ENCODE assay signal across 31 cellular contexts in the genomic region with DNA sequence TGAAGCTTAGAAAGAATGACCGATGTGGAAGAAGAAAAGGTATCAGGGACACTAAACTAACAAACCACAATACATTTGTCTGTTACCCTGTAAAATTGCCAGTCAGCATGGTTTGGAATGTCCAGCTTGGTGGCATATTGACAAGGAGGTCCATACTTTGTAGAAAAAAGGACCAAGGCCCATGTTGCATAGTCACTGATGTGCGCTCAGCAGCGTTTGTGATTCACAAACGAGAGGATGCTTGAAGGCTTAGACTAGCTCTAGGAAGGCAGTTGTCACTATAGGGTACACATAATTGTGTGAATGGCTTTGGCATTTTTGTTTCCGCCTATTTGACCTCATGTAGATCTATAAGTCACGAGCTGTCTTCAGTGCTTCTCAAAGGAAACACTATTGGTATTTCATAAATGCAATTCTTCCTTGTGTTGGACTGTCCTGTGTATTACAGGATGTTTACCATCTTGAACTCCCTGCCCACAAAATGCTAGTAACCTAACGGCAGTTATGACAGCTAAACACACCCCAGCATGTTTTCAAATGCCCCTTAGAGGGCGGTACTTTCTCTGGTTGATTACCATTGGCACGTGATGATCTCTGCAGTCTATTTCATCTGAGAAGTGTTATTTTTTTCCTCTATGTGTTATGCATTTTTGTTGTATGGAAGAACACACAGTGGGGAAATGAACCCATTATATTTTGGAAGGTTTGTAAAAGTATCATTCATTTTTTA.
"Had no signal": no experiment of that assay in that cellular context is flagged by ENCODE, and none has a peak within 500 bp of the region (broad histone marks: within the 10 kb centered on the region; RNA-seq: fewer than 3 reads in every experiment).

No MANE protein-coding gene starts in this region.

- H3K27ac Mint-ChIP-seq: activated CD4-positive, alpha-beta memory T cell treated with anti-CD3 and anti-CD28 coated beads, Interleukin-2, amount 10 ng/mL, durations not matched to agents 7 days and 5 days; activated CD4-positive, alpha-beta T cell treated with anti-CD3 and anti-CD28 coated beads for 36 hours; activated CD4-positive, alpha-beta T cell treated with anti-CD3 and anti-CD28 coated beads, Interleukin-2, amount 10 ng/mL, durations not matched to agents 7 days and 5 days; activated naive CD4-positive, alpha-beta T cell treated with anti-CD3 and anti-CD28 coated beads, Interleukin-2, amount 10 ng/mL, durations not matched to agents 7 days and 5 days; activated naive CD4-positive, alpha-beta T cell treated with anti-CD3 and anti-CD28 coated beads, Interleukin-2, amount 50 U/mL, for 72 hours; activated naive CD8-positive, alpha-beta T cell treated with anti-CD3 and anti-CD28 coated beads, Interleukin-2, amount 10 ng/mL, durations not matched to agents 7 days and 5 days; activated T-cell treated with anti-CD3 and anti-CD28 coated beads, Interleukin-2, amount 50 U/mL, for 24 hours; activated T-cell treated with anti-CD3 and anti-CD28 coated beads, Interleukin-2, amount 50 U/mL, for 72 hours; brain had no signal

- H3K4me1 Mint-ChIP-seq: activated CD4-positive, alpha-beta memory T cell treated with anti-CD3 and anti-CD28 coated beads, Interleukin-2, amount 10 ng/mL, durations not matched to agents 7 days and 5 days; activated CD4-positive, alpha-beta T cell treated with anti-CD3 and anti-CD28 coated beads for 36 hours; activated CD4-positive, alpha-beta T cell treated with anti-CD3 and anti-CD28 coated beads, Interleukin-2, amount 10 ng/mL, durations not matched to agents 7 days and 5 days; activated naive CD4-positive, alpha-beta T cell treated with anti-CD3 and anti-CD28 coated beads, Interleukin-2, amount 10 ng/mL, durations not matched to agents 7 days and 5 days; activated naive CD8-positive, alpha-beta T cell treated with anti-CD3 and anti-CD28 coated beads, Interleukin-2, amount 10 ng/mL, durations not matched to agents 7 days and 5 days; brain had no signal

- H3K4me1 ChIP-seq: ascending aorta, breast epithelium, colonic mucosa, esophagus muscularis mucosa, foreskin keratinocyte, gastrocnemius medialis, heart left ventricle had no signal

- H3K4me3 Mint-ChIP-seq: activated CD4-positive, alpha-beta memory T cell treated with anti-CD3 and anti-CD28 coated beads, Interleukin-2, amount 10 ng/mL, durations not matched to agents 7 days and 5 days; activated CD4-positive, alpha-beta T cell treated with anti-CD3 and anti-CD28 coated beads for 36 hours; activated CD4-positive, alpha-beta T cell treated with anti-CD3 and anti-CD28 coated beads, Interleukin-2, amount 10 ng/mL, durations not matched to agents 7 days and 5 days; activated naive CD4-positive, alpha-beta T cell treated with anti-CD3 and anti-CD28 coated beads, Interleukin-2, amount 10 ng/mL, durations not matched to agents 7 days and 5 days; activated naive CD8-positive, alpha-beta T cell treated with anti-CD3 and anti-CD28 coated beads, Interleukin-2, amount 10 ng/mL, durations not matched to agents 7 days and 5 days; activated T-cell treated with anti-CD3 and anti-CD28 coated beads, Interleukin-2, amount 50 U/mL, for 24 hours; activated T-cell treated with anti-CD3 and anti-CD28 coated beads, Interleukin-2, amount 50 U/mL, for 72 hours; brain had no signal

- H3K9me3 ChIP-seq: colonic mucosa, gastrocnemius medialis had no signal

- H3K27ac ChIP-seq: ascending aorta, breast epithelium, cardiac muscle cell, colonic mucosa, dorsolateral prefrontal cortex, esophagus muscularis mucosa, foreskin keratinocyte, gastrocnemius medialis, heart left ventricle had no signal

- ATAC-seq: activated CD4-positive, alpha-beta T cell treated with anti-CD3 and anti-CD28 coated beads for 36 hours; activated naive CD4-positive, alpha-beta T cell treated with anti-CD3 and anti-CD28 coated beads, Interleukin-2, amount 50 U/mL, for 72 hours; activated T-cell treated with anti-CD3 and anti-CD28 coated beads, Interleukin-2, amount 50 U/mL, for 72 hours; foreskin keratinocyte; gastrocnemius medialis; heart left ventricle had no signal

- H3K4me3 ChIP-seq: ascending aorta, breast epithelium, cardiac muscle cell, colonic mucosa, dorsolateral prefrontal cortex, esophagus muscularis mucosa, gastrocnemius medialis, heart left ventricle had no signal

- H3K36me3 ChIP-seq: ascending aorta, breast epithelium, cardiac muscle cell, colonic mucosa, esophagus muscularis mucosa, gastrocnemius medialis, heart left ventricle had no signal

- H3K36me3 Mint-ChIP-seq: activated naive CD4-positive, alpha-beta T cell treated with anti-CD3 and anti-CD28 coated beads, Interleukin-2, amount 10 ng/mL, durations not matched to agents 7 days and 5 days; activated naive CD4-positive, alpha-beta T cell treated with anti-CD3 and anti-CD28 coated beads, Interleukin-2, amount 50 U/mL, for 72 hours; activated naive CD8-positive, alpha-beta T cell treated with anti-CD3 and anti-CD28 coated beads, Interleukin-2, amount 10 ng/mL, durations not matched to agents 7 days and 5 days; brain had no signal

- H3K27me3 ChIP-seq: ascending aorta, breast epithelium, cardiac muscle cell, colonic mucosa, dorsolateral prefrontal cortex, esophagus muscularis mucosa, foreskin keratinocyte, gastrocnemius medialis, heart left ventricle had no signal

- H3K9me3 Mint-ChIP-seq: activated CD4-positive, alpha-beta T cell treated with anti-CD3 and anti-CD28 coated beads, Interleukin-2, amount 10 ng/mL, durations not matched to agents 7 days and 5 days; activated naive CD4-positive, alpha-beta T cell treated with anti-CD3 and anti-CD28 coated beads, Interleukin-2, amount 10 ng/mL, durations not matched to agents 7 days and 5 days had no signal

- DNase-seq: activated CD4-positive, alpha-beta memory T cell treated with anti-CD3 and anti-CD28 coated beads, Interleukin-2, amount 10 ng/mL, durations not matched to agents 7 days and 5 days; activated CD4-positive, alpha-beta T cell treated with anti-CD3 and anti-CD28 coated beads for 36 hours; activated CD4-positive, alpha-beta T cell treated with anti-CD3 and anti-CD28 coated beads, Interleukin-2, amount 10 ng/mL, durations not matched to agents 7 days and 5 days; activated CD4-positive, alpha-beta T cell treated with anti-CD3 and anti-CD28 coated beads, Interleukin-2, amount 50 U/mL, for 4 hours; activated CD4-positive, CD25-positive, alpha-beta regulatory T cell; activated CD4-positive, CD25-positive, alpha-beta regulatory T cell treated with anti-CD3 and anti-CD28 coated beads, Interleukin-2, amount 50 U/mL, for 72 hours; activated CD8-positive, alpha-beta memory T cell treated with anti-CD3 and anti-CD28 coated beads, Interleukin-2, amount 50 U/mL, for 48 hours; activated gamma-delta T cell; activated naive CD4-positive, alpha-beta T cell; activated naive CD4-positive, alpha-beta T cell treated with anti-CD3 and anti-CD28 coated beads, Interleukin-2, amount 10 ng/mL, durations not matched to agents 7 days and 5 days; activated naive CD8-positive, alpha-beta T cell treated with anti-CD3 and anti-CD28 coated beads, Interleukin-2, amount 10 ng/mL, durations not matched to agents 7 days and 5 days; activated T-cell treated with anti-CD3 and anti-CD28 coated beads for 4 hours; activated T-cell treated with anti-CD3 and anti-CD28 coated beads, Interleukin-2, amount 50 U/mL, for 24 hours; activated T-cell treated with anti-CD3 and anti-CD28 coated beads, Interleukin-2, amount 50 U/mL, for 72 hours; central memory CD4-positive, alpha-beta T cell; cerebellar nuclear complex; colonic mucosa; dorsolateral prefrontal cortex; effector memory CD4-positive, alpha-beta T cell; erythroblast; foreskin keratinocyte; gastrocnemius medialis; glutamatergic neuron; heart left ventricle; T-helper 2 cell had no signal

- H3K27me3 Mint-ChIP-seq: activated CD4-positive, alpha-beta memory T cell treated with anti-CD3 and anti-CD28 coated beads, Interleukin-2, amount 10 ng/mL, durations not matched to agents 7 days and 5 days; activated CD4-positive, alpha-beta T cell treated with anti-CD3 and anti-CD28 coated beads for 36 hours; activated CD4-positive, alpha-beta T cell treated with anti-CD3 and anti-CD28 coated beads, Interleukin-2, amount 10 ng/mL, durations not matched to agents 7 days and 5 days; activated naive CD4-positive, alpha-beta T cell treated with anti-CD3 and anti-CD28 coated beads, Interleukin-2, amount 10 ng/mL, durations not matched to agents 7 days and 5 days; activated naive CD8-positive, alpha-beta T cell treated with anti-CD3 and anti-CD28 coated beads, Interleukin-2, amount 10 ng/mL, durations not matched to agents 7 days and 5 days; activated T-cell treated with anti-CD3 and anti-CD28 coated beads, Interleukin-2, amount 50 U/mL, for 24 hours; brain had no signal
